Comparison of ENCODE assay signal across 20 cellular contexts in genomic region chr5:65570598-65571226, GRCh38.
"Had no signal": no experiment of that assay in that cellular context is flagged by ENCODE, and none has a peak within 500 bp of the region (broad histone marks: within the 10 kb centered on the region; RNA-seq: fewer than 3 reads in every experiment).

No MANE protein-coding gene starts in this region.

- H3K9me3 ChIP-seq: SK-N-SH had no signal

- DNase-seq: IMR-90, Karpas-422, KG1, MM.1S, NCI-H1092 treated with DMSO at 0.1 percent for 48 hours, NCI-H1436, NCI-H187, NCI-H2029, NCI-H2081 treated with DMSO at 0.1 percent for 48 hours, NCI-H2171, NCI-H226, NCI-H446, NCI-H510A, NCI-H524 treated with DMSO at 0.1 percent for 48 hours, NCI-H69, NCI-H774, SHP77, SK-N-SH had no signal

- ATAC-seq: HepG2 had no signal

- H3K27ac ChIP-seq: RWPE1 had no signal
